15 cellular contexts compared by ENCODE assay signal in the genomic region with DNA sequence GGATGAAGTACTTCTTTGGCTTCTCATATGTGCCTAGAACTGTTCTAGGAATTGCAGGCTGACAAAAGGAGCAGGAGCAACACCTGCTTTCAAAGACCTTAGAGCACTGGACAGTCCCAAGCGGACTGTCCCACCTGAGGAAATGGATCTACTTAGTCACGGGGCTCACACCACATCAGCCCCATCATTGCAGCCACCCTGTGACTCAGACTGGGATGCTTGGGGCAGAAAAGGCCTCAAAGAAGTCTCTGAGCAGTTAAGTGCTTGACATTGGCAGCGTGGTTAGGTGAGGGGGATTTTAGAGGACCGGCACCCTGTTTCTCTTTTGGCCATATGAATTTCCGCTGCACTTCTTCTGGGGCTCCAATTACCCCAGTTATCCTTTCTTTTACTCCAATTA.
A peak's percentile ranks its signal among the peaks of the same experiment; 100 is the strongest.
DNase-seq lines count a peak whose midpoint lies in the region; ATAC-seq and TF ChIP-seq lines count a peak whose summit lies in the region.
"Had no signal": no experiment of that assay in that cellular context is flagged by ENCODE, and none has a peak within 500 bp of the region (broad histone marks: within the 10 kb centered on the region; RNA-seq: fewer than 3 reads in every experiment).

No MANE protein-coding gene starts in this region.

- no peak for TF ChIP-seq CTCF in ovary (IDR thresholded peaks at IDR 0.05)

- ATAC-seq in GM18868 (IDR thresholded peaks at IDR 0.05; ENCODE audit: unreplicated experiment): peak; percentile 49
- ATAC-seq in activated T-helper 17 cell treated with anti-CD3 and anti-CD28 coated beads, Interleukin-2, amount 50 U/mL, for 72 hours (replicated peaks): peak; percentile 56
- ATAC-seq in HG02938 (IDR thresholded peaks at IDR 0.05; ENCODE audit: unreplicated experiment): no peak

- TF ChIP-seq EP300 in ovary (IDR thresholded peaks at IDR 0.05): no peak

- intact Hi-C loops in ovary (cut with DNase I): no loop called here

- no peaks in the 10 kb centered on the region for H3K9me3 ChIP-seq in ovary

- H3K4me1 Mint-ChIP-seq in activated T-helper 17 cell treated with anti-CD3 and anti-CD28 coated beads, Interleukin-2, amount 50 U/mL, for 72 hours: no peaks in the 10 kb centered on the region
- H3K4me1 Mint-ChIP-seq: B cell had no signal

- DNase-seq in activated effector memory CD4-positive, alpha-beta T cell treated with anti-CD3 and anti-CD28 coated beads, Interleukin-2, amount 50 U/mL, for 16 hours: peak; percentile 5
- DNase-seq in activated effector memory CD4-positive, alpha-beta T cell treated with Interleukin-2 at 50 U/mL for 16 hours: no peak
- no peak for DNase-seq in ovary
- DNase-seq in T-helper 2 cell: no peak
- DNase-seq: C1 segment of cervical spinal cord; Calu3; CD4-positive, alpha-beta T cell; DMS 273 treated with DMSO at 0.1 percent for 48 hours; HCEC 1CT; HFFc6 had no signal

- H3K4me3 ChIP-seq in ovary: no peak overlapping the region

- H3K27me3 ChIP-seq in ovary: no peaks in the 10 kb centered on the region

- H3K36me3 ChIP-seq in ovary: no peaks in the 10 kb centered on the region

- 91 to 96% (median 94%) methylated on average over 5 of the region's 5 CpGs for WGBS in ovary, 3 donors

- H3K27ac ChIP-seq in ovary: peak overlapping the region; percentile 44 to 58
- H3K27ac ChIP-seq: HL-60 had no signal

- no peak overlapping the region for H3K4me3 Mint-ChIP-seq in activated T-helper 17 cell treated with anti-CD3 and anti-CD28 coated beads, Interleukin-2, amount 50 U/mL, for 72 hours
- H3K4me3 Mint-ChIP-seq: B cell; CD4-positive, alpha-beta T cell; HFFc6 had no signal

- no peaks in the 10 kb centered on the region for H3K27me3 Mint-ChIP-seq in activated T-helper 17 cell treated with anti-CD3 and anti-CD28 coated beads, Interleukin-2, amount 50 U/mL, for 72 hours
- H3K27me3 Mint-ChIP-seq: CD4-positive, alpha-beta T cell had no signal

- peaks cover 9% of the 10 kb centered on the region for H3K9me3 Mint-ChIP-seq in activated T-helper 17 cell treated with anti-CD3 and anti-CD28 coated beads, Interleukin-2, amount 50 U/mL, for 72 hours

- H3K27ac Mint-ChIP-seq in activated T-helper 17 cell treated with anti-CD3 and anti-CD28 coated beads, Interleukin-2, amount 50 U/mL, for 72 hours: no peak overlapping the region
- H3K27ac Mint-ChIP-seq: B cell; CD4-positive, alpha-beta T cell; HFFc6 had no signal

- no peak for TF ChIP-seq POLR2A in ovary (IDR thresholded peaks at IDR 0.05)

- no peaks in the 10 kb centered on the region for H3K36me3 Mint-ChIP-seq in activated T-helper 17 cell treated with anti-CD3 and anti-CD28 coated beads, Interleukin-2, amount 50 U/mL, for 72 hours (ENCODE audit: low read depth)

- peaks cover 8% of the 10 kb centered on the region for H3K4me1 ChIP-seq in ovary (ENCODE audit: insufficient read depth)
